ENCODE assay signal across 1 cellular context in genomic region chr12:53344824-53345485, GRCh38.
A peak's percentile ranks its signal among the peaks of the same experiment; 100 is the strongest.
TF ChIP-seq lines count a peak whose summit lies in the region.

No MANE protein-coding gene starts in this region.

TF ChIP-seq in GM12878, 131 proteins besides CTCF, POLR2A, EP300 and RAD21 (continued from another document):
- TF ChIP-seq NBN (IDR thresholded peaks at IDR 0.05) = peak; percentile 75; the same call in 1 of the 2 replicates
- peak; percentile 49; the same call in 1 of the 2 replicates for TF ChIP-seq ESRRA (IDR thresholded peaks at IDR 0.05; ENCODE audit: low read length)
- no peak; the same call in 1 of the 2 replicates for TF ChIP-seq NKRF (conservative IDR thresholded peaks at IDR 0.05)
- TF ChIP-seq STAT1 (conservative IDR thresholded peaks at IDR 0.05) = no peak
- TF ChIP-seq SMC3 (IDR thresholded peaks at IDR 0.05; ENCODE audit: borderline replicate concordance, low read length) = peak; percentile 86
